21 cellular contexts compared by ENCODE assay signal in genomic region chr20:23214903-23215302, GRCh38.
"Had no signal": no experiment of that assay in that cellular context is flagged by ENCODE, and none has a peak within 500 bp of the region (broad histone marks: within the 10 kb centered on the region; RNA-seq: fewer than 3 reads in every experiment).

No MANE protein-coding gene starts in this region.

- H3K27me3 ChIP-seq: ascending aorta, gastroesophageal sphincter, right lobe of liver, stomach had no signal

- H3K27ac Mint-ChIP-seq: activated CD4-positive, alpha-beta T cell treated with anti-CD3 and anti-CD28 coated beads, Interleukin-2, amount 10 ng/mL, durations not matched to agents 7 days and 5 days; activated CD8-positive, alpha-beta T cell treated with anti-CD3 and anti-CD28 coated beads, Interleukin-2, amount 10 ng/mL, durations not matched to agents 7 days and 5 days; activated naive CD4-positive, alpha-beta T cell treated with anti-CD3 and anti-CD28 coated beads, Interleukin-2, amount 50 U/mL, for 24 hours; activated T-helper 1 cell treated with anti-CD3 and anti-CD28 coated beads, Interleukin-12 subunit alpha, Interleukin-12 subunit beta, Interleukin-2, Interleukin-4 antibody, amounts not matched to agents 30 ng/mL and 10 ng/mL and 1 ng/mL, durations not matched to agents 14 hours and 24 hours and 36 hours; nephron progenitor cell; stimulated activated memory B cell treated with anti-CD40 and anti-IgM and Interleukin-4, amounts not matched to agents 10 μg/mL and 1 μg/mL and 100 μg/mL, for 72 hours; T-cell; T-helper 2 cell treated with Interferon-gamma antibody and Interleukin-4, amounts not matched to agents 5 μg/mL and 100 μg/mL, for 36 hours had no signal

- H3K4me1 ChIP-seq: ascending aorta, gastroesophageal sphincter, lower lobe of right lung, right lobe of liver, stomach had no signal

- H3K9me3 ChIP-seq: ascending aorta, lower lobe of right lung, right lobe of liver had no signal

- ATAC-seq: activated CD8-positive, alpha-beta T cell treated with anti-CD3 and anti-CD28 coated beads, Interleukin-2, amount 10 ng/mL, durations not matched to agents 7 days and 5 days; gastroesophageal sphincter; mucosa of descending colon; right lobe of liver; stimulated activated memory B cell treated with anti-CD40 and anti-IgM and Interleukin-4, amounts not matched to agents 10 μg/mL and 1 μg/mL and 100 μg/mL, for 72 hours; T-cell had no signal

- H3K4me3 Mint-ChIP-seq: activated CD4-positive, alpha-beta T cell treated with anti-CD3 and anti-CD28 coated beads, Interleukin-2, amount 10 ng/mL, durations not matched to agents 7 days and 5 days; activated CD8-positive, alpha-beta T cell treated with anti-CD3 and anti-CD28 coated beads, Interleukin-2, amount 10 ng/mL, durations not matched to agents 7 days and 5 days; activated naive CD4-positive, alpha-beta T cell treated with anti-CD3 and anti-CD28 coated beads, Interleukin-2, amount 50 U/mL, for 24 hours; activated T-helper 1 cell treated with anti-CD3 and anti-CD28 coated beads, Interleukin-12 subunit alpha, Interleukin-12 subunit beta, Interleukin-2, Interleukin-4 antibody, amounts not matched to agents 30 ng/mL and 10 ng/mL and 1 ng/mL, durations not matched to agents 14 hours and 24 hours and 36 hours; nephron progenitor cell; stimulated activated memory B cell treated with anti-CD40 and anti-IgM and Interleukin-4, amounts not matched to agents 10 μg/mL and 1 μg/mL and 100 μg/mL, for 72 hours; T-cell; T-helper 2 cell treated with Interferon-gamma antibody and Interleukin-4, amounts not matched to agents 5 μg/mL and 100 μg/mL, for 36 hours had no signal

- H3K27ac ChIP-seq: ascending aorta, gastroesophageal sphincter, lower lobe of right lung, right lobe of liver, stomach, WERI-Rb-1 had no signal

- H3K36me3 Mint-ChIP-seq: activated naive CD4-positive, alpha-beta T cell treated with anti-CD3 and anti-CD28 coated beads, Interleukin-2, amount 50 U/mL, for 24 hours; stimulated activated memory B cell treated with anti-CD40 and anti-IgM and Interleukin-4, amounts not matched to agents 10 μg/mL and 1 μg/mL and 100 μg/mL, for 72 hours; T-cell had no signal

- H3K9me3 Mint-ChIP-seq: activated CD4-positive, alpha-beta T cell treated with anti-CD3 and anti-CD28 coated beads, Interleukin-2, amount 10 ng/mL, durations not matched to agents 7 days and 5 days; activated T-helper 1 cell treated with anti-CD3 and anti-CD28 coated beads, Interleukin-12 subunit alpha, Interleukin-12 subunit beta, Interleukin-2, Interleukin-4 antibody, amounts not matched to agents 30 ng/mL and 10 ng/mL and 1 ng/mL, durations not matched to agents 14 hours and 24 hours and 36 hours had no signal

- H3K4me1 Mint-ChIP-seq: activated CD4-positive, alpha-beta T cell treated with anti-CD3 and anti-CD28 coated beads, Interleukin-2, amount 10 ng/mL, durations not matched to agents 7 days and 5 days; activated naive CD4-positive, alpha-beta T cell treated with anti-CD3 and anti-CD28 coated beads, Interleukin-2, amount 50 U/mL, for 24 hours; stimulated activated memory B cell treated with anti-CD40 and anti-IgM and Interleukin-4, amounts not matched to agents 10 μg/mL and 1 μg/mL and 100 μg/mL, for 72 hours; T-cell had no signal

- DNase-seq: activated CD4-positive, alpha-beta T cell treated with anti-CD3 and anti-CD28 coated beads, Interleukin-2, amount 10 ng/mL, durations not matched to agents 7 days and 5 days; activated CD4-positive, CD25-positive, alpha-beta regulatory T cell treated with anti-CD3 and anti-CD28 coated beads, Interleukin-2, amount 50 U/mL, for 72 hours; activated CD8-positive, alpha-beta T cell treated with anti-CD3 and anti-CD28 coated beads, Interleukin-2, amount 10 ng/mL, durations not matched to agents 7 days and 5 days; activated gamma-delta T cell; cortex of kidney; lower lobe of right lung; mesendoderm; mucosa of descending colon; nephron progenitor cell; right lobe of liver; small intestine; stomach; T-cell; trophoblast cell; WERI-Rb-1 had no signal

- H3K36me3 ChIP-seq: ascending aorta, gastroesophageal sphincter, lower lobe of right lung, right lobe of liver, stomach, WERI-Rb-1 had no signal

- H3K27me3 Mint-ChIP-seq: stimulated activated memory B cell treated with anti-CD40 and anti-IgM and Interleukin-4, amounts not matched to agents 10 μg/mL and 1 μg/mL and 100 μg/mL, for 72 hours had no signal

- H3K4me3 ChIP-seq: ascending aorta, gastroesophageal sphincter, lower lobe of right lung, mucosa of descending colon, right lobe of liver, stomach had no signal
